In the genomic region with DNA sequence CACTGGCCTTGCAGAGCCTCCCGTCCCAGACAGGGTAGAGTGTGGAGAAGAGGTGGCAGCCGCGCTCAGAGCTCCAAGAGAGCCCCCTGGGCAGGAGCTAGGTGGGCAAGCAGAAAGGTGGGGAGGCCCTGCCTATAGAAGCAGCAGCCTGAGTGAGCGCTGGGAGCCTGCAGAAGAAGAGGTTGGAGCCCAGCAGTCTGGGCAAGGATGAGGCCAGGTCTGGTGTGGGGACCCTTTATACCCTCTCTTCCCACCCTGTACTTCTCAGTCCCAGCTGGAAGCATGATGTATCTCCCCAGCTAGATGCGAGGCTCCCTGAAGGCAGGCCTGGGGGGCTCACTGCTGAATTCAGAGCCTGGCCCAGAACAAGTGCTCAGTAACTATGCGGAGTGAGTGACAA, we compare ENCODE assay signal across 20 cellular contexts. TPM values are rescaled to one million over a fixed set of nuclear protein-coding genes. Genes with fewer than 3 reads are reported as not detected.
DNase-seq lines count a peak whose midpoint lies in the region; ATAC-seq and TF ChIP-seq lines count a peak whose summit lies in the region.
"Had no signal": no experiment of that assay in that cellular context is flagged by ENCODE, and none has a peak within 500 bp of the region (broad histone marks: within the 10 kb centered on the region; RNA-seq: fewer than 3 reads in every experiment).

No MANE protein-coding gene starts in this region.

- WGBS in spleen, 5 donors: 87 to 98% (median 97%) methylated on average over 3 to 6 of the region's 6 CpGs

- H3K4me3 ChIP-seq in muscle layer of colon (ENCODE audit: low read depth in 1 of 2, low read length in 2 of 2): no peak overlapping the region
- H3K4me3 ChIP-seq in spleen: no peak overlapping the region

- no peak for TF ChIP-seq POLR2A in spleen (IDR thresholded peaks at IDR 0.05)

- no peak for TF ChIP-seq CTCF in activated CD8-positive, alpha-beta T cell treated with anti-CD3 and anti-CD28 coated beads for 36 hours (IDR thresholded peaks at IDR 0.05)
- TF ChIP-seq CTCF in spleen (IDR thresholded peaks at IDR 0.05 in 8 of 11, conservative IDR thresholded peaks at IDR 0.05 in 3 of 11): no peak

- H3K27ac Mint-ChIP-seq in activated CD8-positive, alpha-beta T cell treated with anti-CD3 and anti-CD28 coated beads for 36 hours: peak overlapping the region; percentile 11
- H3K27ac Mint-ChIP-seq in activated CD8-positive, alpha-beta T cell treated with anti-CD3 and anti-CD28 coated beads, Interleukin-2, amount 10 ng/mL, durations not matched to agents 7 days and 5 days: no peak overlapping the region
- peak overlapping the region; percentile 53 for H3K27ac Mint-ChIP-seq in T-helper 17 cell
- H3K27ac Mint-ChIP-seq: activated CD4-positive, alpha-beta T cell treated with anti-CD3 and anti-CD28 coated beads for 36 hours; T-helper 2 cell treated with Interferon-gamma antibody and Interleukin-4, amounts not matched to agents 5 μg/mL and 100 μg/mL, for 36 hours had no signal

- H3K27me3 Mint-ChIP-seq in activated CD8-positive, alpha-beta T cell treated with anti-CD3 and anti-CD28 coated beads for 36 hours: no peaks in the 10 kb centered on the region
- H3K27me3 Mint-ChIP-seq in activated CD8-positive, alpha-beta T cell treated with anti-CD3 and anti-CD28 coated beads, Interleukin-2, amount 10 ng/mL, durations not matched to agents 7 days and 5 days (ENCODE audit: low read depth): no peaks in the 10 kb centered on the region
- peaks cover 6% of the 10 kb centered on the region for H3K27me3 Mint-ChIP-seq in T-helper 17 cell
- H3K27me3 Mint-ChIP-seq: activated CD4-positive, alpha-beta T cell treated with anti-CD3 and anti-CD28 coated beads for 36 hours had no signal

- no peaks in the 10 kb centered on the region for H3K9me3 Mint-ChIP-seq in activated CD8-positive, alpha-beta T cell treated with anti-CD3 and anti-CD28 coated beads for 36 hours
- no peaks in the 10 kb centered on the region for H3K9me3 Mint-ChIP-seq in activated CD8-positive, alpha-beta T cell treated with anti-CD3 and anti-CD28 coated beads, Interleukin-2, amount 10 ng/mL, durations not matched to agents 7 days and 5 days (ENCODE audit: insufficient read depth)
- H3K9me3 Mint-ChIP-seq: T-helper 2 cell treated with Interferon-gamma antibody and Interleukin-4, amounts not matched to agents 5 μg/mL and 100 μg/mL, for 36 hours had no signal

- H3K27me3 ChIP-seq in muscle layer of colon (ENCODE audit: control insufficient read depth in 1 of 2, insufficient read depth in 2 of 2, low read length in 2 of 2) (no peaks in the 10 kb centered on the region), spleen (replicated peaks in 1 of 7) (no peaks in the 10 kb centered on the region)

- intact Hi-C loops in activated CD8-positive, alpha-beta T cell treated with anti-CD3 and anti-CD28 coated beads for 36 hours (cut with micrococcal nuclease): no loop called here
- intact Hi-C loops in spleen (cut with DNase I; ENCODE audit: low total_unique reads): no loop called here

- H3K4me1 ChIP-seq in muscle layer of colon (ENCODE audit: insufficient read depth, low read length) (peaks cover 17% of the 10 kb centered on the region), spleen (peaks cover 5 to 43% (median 16%) of the 10 kb centered on the region in 6 donors)

- in situ Hi-C loops in ACHN (cut with HindIII; ENCODE audit: low pct_ligation_motif_present, low pct_unique_long_range_greater_than_20kb, low sequenced_read_pairs): no loop called here

- H3K9ac ChIP-seq in muscle layer of colon (ENCODE audit: low read length): no peak overlapping the region

- no peaks in the 10 kb centered on the region for H3K9me3 ChIP-seq in T-helper 17 cell (ENCODE audit: control insufficient read depth, low read length, poor library complexity, severe bottlenecking)
- H3K9me3 ChIP-seq in muscle layer of colon (ENCODE audit: low read length): no peaks in the 10 kb centered on the region
- no peaks in the 10 kb centered on the region for H3K9me3 ChIP-seq in spleen

- POLR2A ChIA-PET in activated CD8-positive, alpha-beta T cell treated with anti-CD3 and anti-CD28 coated beads for 36 hours (lab: Charles Lee): interaction anchor here (0.7 to 1.5 kb wide), 3 partner anchors 8 to 47 kb away, joined by 3 to 6 read pairs (median 3); no protein-coding TSS in a partner anchor
- POLR2A ChIA-PET in activated CD8-positive, alpha-beta T cell treated with anti-CD3 and anti-CD28 coated beads, Interleukin-2, amount 10 ng/mL, durations not matched to agents 7 days and 5 days (lab: Charles Lee): no interaction called here

- DNase-seq in activated CD8-positive, alpha-beta T cell treated with anti-CD3 and anti-CD28 coated beads for 36 hours: no peak
- DNase-seq in activated CD8-positive, alpha-beta T cell treated with anti-CD3 and anti-CD28 coated beads, Interleukin-2, amount 10 ng/mL, durations not matched to agents 7 days and 5 days: no peak
- no peak for DNase-seq in T-helper 17 cell
- peak; percentile 57 for DNase-seq in spleen
- no peak for DNase-seq in ACHN
- DNase-seq in activated T-cell treated with anti-CD3 and anti-CD28 coated beads for 4 hours: no peak
- no peak for DNase-seq in NCI-H524 (lab: John Stamatoyannopoulos, UW)
- DNase-seq: activated CD4-positive, alpha-beta T cell treated with anti-CD3 and anti-CD28 coated beads for 36 hours; activated CD8-positive, alpha-beta memory T cell treated with anti-CD3 and anti-CD28 coated beads for 24 hours; activated T-cell treated with anti-CD3 and anti-CD28 coated beads, Interleukin-2, amount 50 U/mL, for 1 hour; cortex of kidney; foreskin fibroblast; GOT3; Kasumi-1; mesenchymal stem cell; substantia nigra had no signal

- ATAC-seq in activated CD8-positive, alpha-beta T cell treated with anti-CD3 and anti-CD28 coated beads for 36 hours: no peak
- ATAC-seq in activated CD8-positive, alpha-beta T cell treated with anti-CD3 and anti-CD28 coated beads, Interleukin-2, amount 10 ng/mL, durations not matched to agents 7 days and 5 days: no peak
- ATAC-seq in T-helper 17 cell: no peak
- ATAC-seq: activated CD4-positive, alpha-beta T cell treated with anti-CD3 and anti-CD28 coated beads for 36 hours; esophagus mucosa had no signal

- CTCF ChIA-PET in activated CD8-positive, alpha-beta T cell treated with anti-CD3 and anti-CD28 coated beads for 36 hours (lab: Charles Lee): interaction anchor here (1.1 to 1.7 kb wide), 3 partner anchors 28 to 171 kb away, joined by 3 to 4 read pairs (median 3); no protein-coding TSS in a partner anchor
- CTCF ChIA-PET in activated CD8-positive, alpha-beta T cell treated with anti-CD3 and anti-CD28 coated beads, Interleukin-2, amount 10 ng/mL, durations not matched to agents 7 days and 5 days (lab: Charles Lee): interaction anchor here (1.0 to 1.4 kb wide), 2 partner anchors 11 to 49 kb away, joined by 3 to 4 read pairs; no protein-coding TSS in a partner anchor

- H3K27ac ChIP-seq in muscle layer of colon (ENCODE audit: low read depth, low read length) (peak overlapping the region; percentile 35), spleen (no peak overlapping the region)
- H3K27ac ChIP-seq: 22Rv1 had no signal

- H3K36me3 ChIP-seq in muscle layer of colon (ENCODE audit: insufficient read depth, low read length) (no peaks in the 10 kb centered on the region), spleen (no peaks in the 10 kb centered on the region)

- H3K36me3 Mint-ChIP-seq in activated CD8-positive, alpha-beta T cell treated with anti-CD3 and anti-CD28 coated beads for 36 hours (ENCODE audit: low read depth): no peaks in the 10 kb centered on the region
- no peaks in the 10 kb centered on the region for H3K36me3 Mint-ChIP-seq in activated CD8-positive, alpha-beta T cell treated with anti-CD3 and anti-CD28 coated beads, Interleukin-2, amount 10 ng/mL, durations not matched to agents 7 days and 5 days (ENCODE audit: low read depth)
- H3K36me3 Mint-ChIP-seq in T-helper 17 cell (ENCODE audit: low read depth): peaks cover 5% of the 10 kb centered on the region

- H3K4me1 Mint-ChIP-seq in activated CD8-positive, alpha-beta T cell treated with anti-CD3 and anti-CD28 coated beads for 36 hours (ENCODE audit: low read depth): peaks cover 41% of the 10 kb centered on the region
- peaks cover 29% of the 10 kb centered on the region for H3K4me1 Mint-ChIP-seq in activated CD8-positive, alpha-beta T cell treated with anti-CD3 and anti-CD28 coated beads, Interleukin-2, amount 10 ng/mL, durations not matched to agents 7 days and 5 days (ENCODE audit: low read depth)
- H3K4me1 Mint-ChIP-seq in T-helper 17 cell: peaks cover 33% of the 10 kb centered on the region

- H3K4me3 Mint-ChIP-seq in activated CD8-positive, alpha-beta T cell treated with anti-CD3 and anti-CD28 coated beads for 36 hours: no peak overlapping the region
- H3K4me3 Mint-ChIP-seq in activated CD8-positive, alpha-beta T cell treated with anti-CD3 and anti-CD28 coated beads, Interleukin-2, amount 10 ng/mL, durations not matched to agents 7 days and 5 days: no peak overlapping the region
- no peak overlapping the region for H3K4me3 Mint-ChIP-seq in T-helper 17 cell
- H3K4me3 Mint-ChIP-seq: activated CD4-positive, alpha-beta T cell treated with anti-CD3 and anti-CD28 coated beads for 36 hours; T-helper 2 cell treated with Interferon-gamma antibody and Interleukin-4, amounts not matched to agents 5 μg/mL and 100 μg/mL, for 36 hours had no signal

RNA-seq across cellular contexts. Expression of a gene that starts 44.5 kb away (rescaled TPM):
- total RNA-seq in activated CD8-positive, alpha-beta T cell treated with anti-CD3 and anti-CD28 coated beads for 36 hours: 10 to 100 TPM; 46.5 to 52.2 TPM
- total RNA-seq in activated CD8-positive, alpha-beta T cell treated with anti-CD3 and anti-CD28 coated beads, Interleukin-2, amount 10 ng/mL, durations not matched to agents 7 days and 5 days: 10 to 100 TPM; 39.9 to 40.6 TPM
- total RNA-seq in T-helper 17 cell: 10 to 100 TPM; 30.0 to 34.0 TPM
- 100 to 1,000 TPM; 117 to 210 (median 129) TPM for total RNA-seq in spleen
- polyA plus RNA-seq in spleen: 10 to 100 TPM; 10.7 to 29.7 (median 11.8) TPM
